Comparison of ENCODE assay signal across 9 cellular contexts in genomic region chr7:114422478-114423217, GRCh38. TPM values are rescaled to one million over a fixed set of nuclear protein-coding genes. Genes with fewer than 3 reads are reported as not detected.
A peak's percentile ranks its signal among the peaks of the same experiment; 100 is the strongest.
DNase-seq lines count a peak whose midpoint lies in the region; ATAC-seq and TF ChIP-seq lines count a peak whose summit lies in the region.
"Had no signal": no experiment of that assay in that cellular context is flagged by ENCODE, and none has a peak within 500 bp of the region (broad histone marks: within the 10 kb centered on the region; RNA-seq: fewer than 3 reads in every experiment).

No MANE protein-coding gene starts in this region.

- H3K4me1 ChIP-seq in testis = no peaks in the 10 kb centered on the region

- no peaks in the 10 kb centered on the region for H3K9me3 ChIP-seq in testis
- H3K9me3 ChIP-seq: stomach had no signal

- TF ChIP-seq CTCF in NB4 (IDR thresholded peaks at IDR 0.05; ENCODE audit: low read depth, low read length) (peak; percentile 11), choroid plexus epithelial cell (conservative IDR thresholded peaks at IDR 0.05; ENCODE audit: low read depth, low read length) (peak; percentile 57), progenitor cell of endocrine pancreas (IDR thresholded peaks at IDR 0.05; ENCODE audit: unreplicated experiment) (peak; percentile 47), testis (IDR thresholded peaks at IDR 0.05) (peak in 1 of 3 experiments; percentile 22)

- H3K4me3 Mint-ChIP-seq in progenitor cell of endocrine pancreas (ENCODE audit: low read depth) = no peak overlapping the region

- no peaks in the 10 kb centered on the region for H3K27me3 Mint-ChIP-seq in progenitor cell of endocrine pancreas

- no peaks in the 10 kb centered on the region for H3K9me3 Mint-ChIP-seq in progenitor cell of endocrine pancreas (ENCODE audit: low read depth)

- TF ChIP-seq POLR2A in NB4 (IDR thresholded peaks at IDR 0.05; ENCODE audit: extremely low read depth, insufficient read length) = no peak
- no peak for TF ChIP-seq POLR2A in testis (IDR thresholded peaks at IDR 0.05)

- no peaks in the 10 kb centered on the region for H3K36me3 Mint-ChIP-seq in progenitor cell of endocrine pancreas (ENCODE audit: insufficient read depth)

- H3K36me3 ChIP-seq in testis (ENCODE audit: low read depth, missing control alignments) = no peaks in the 10 kb centered on the region
- H3K36me3 ChIP-seq: stomach had no signal

- DNase-seq in NB4 (ENCODE audit: low read depth) = no peak
- no peak for DNase-seq in choroid plexus epithelial cell (ENCODE audit: low read depth)
- no peak for DNase-seq in progenitor cell of endocrine pancreas (ENCODE audit: low spot score, unreplicated experiment)
- no peak for DNase-seq in stimulated activated naive CD4-positive, alpha-beta T cell treated with Interleukin-2 at 50 U/mL for 16 hours (lab: John Stamatoyannopoulos, UW)
- DNase-seq in testis = no peak
- DNase-seq: SHP77, stomach had no signal

- peaks cover 11% of the 10 kb centered on the region for H3K4me1 Mint-ChIP-seq in progenitor cell of endocrine pancreas (ENCODE audit: low read depth)

- H3K27ac ChIP-seq in testis = no peak overlapping the region
- H3K27ac ChIP-seq: stomach had no signal

- WGBS in testis, 2 donors = 91 to 94% methylated on average over 5 of the region's 5 CpGs

- ATAC-seq in GM18867 (IDR thresholded peaks at IDR 0.05; ENCODE audit: unreplicated experiment) (peak; percentile 58), GM21447 (IDR thresholded peaks at IDR 0.05; ENCODE audit: unreplicated experiment) (no peak)

- intact Hi-C loops in testis (cut with DNase I; ENCODE audit: low total_unique reads) = no loop called here

- no peak overlapping the region for H3K4me3 ChIP-seq in NB4 (ENCODE audit: low read depth, low read length)
- no peak overlapping the region for H3K4me3 ChIP-seq in choroid plexus epithelial cell (ENCODE audit: low read depth, low read length)
- H3K4me3 ChIP-seq in testis = no peak overlapping the region
- H3K4me3 ChIP-seq: stomach had no signal

- no peaks in the 10 kb centered on the region for H3K27me3 ChIP-seq in testis
- H3K27me3 ChIP-seq: stomach had no signal

- H3K27ac Mint-ChIP-seq in progenitor cell of endocrine pancreas = no peak overlapping the region

RNA-seq across cellular contexts. Expression of gene FOXP2, which starts 8.0 kb away (rescaled TPM):
- total RNA-seq in progenitor cell of endocrine pancreas = 4.3 and 5.8 TPM in 2 replicates
- total RNA-seq in testis = 1 to 10 TPM; 2.5 to 5.9 TPM
- polyA plus RNA-seq in testis (ENCODE audit: insufficient read depth, low read depth, low replicate concordance) = 3.8 TPM
